Comparison of ENCODE assay signal across 10 cellular contexts in the genomic region with DNA sequence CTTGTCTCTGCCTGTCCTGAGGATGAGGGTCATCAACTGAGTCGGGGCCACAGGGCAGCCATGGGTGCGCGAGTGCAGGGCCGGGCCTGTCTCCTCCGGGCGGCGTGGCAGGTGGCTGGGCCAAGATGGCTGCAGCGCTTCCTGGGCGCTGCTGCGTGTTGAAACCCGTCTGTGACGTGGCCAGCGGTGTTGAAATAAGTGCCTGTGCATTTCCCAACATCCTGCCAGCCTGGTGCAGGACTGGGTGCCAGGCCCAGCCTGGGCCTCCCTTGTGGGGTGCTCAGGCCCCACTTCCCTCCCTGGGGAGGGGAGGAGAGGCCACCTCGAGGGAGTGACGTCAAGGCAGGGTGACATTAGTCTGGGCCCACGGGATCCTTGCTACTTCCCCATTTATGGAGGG. TPM values are rescaled to one million over a fixed set of nuclear protein-coding genes. Genes with fewer than 3 reads are reported as not detected.
DNase-seq lines count a peak whose midpoint lies in the region; ATAC-seq and TF ChIP-seq lines count a peak whose summit lies in the region.
"Had no signal": no experiment of that assay in that cellular context is flagged by ENCODE, and none has a peak within 500 bp of the region (broad histone marks: within the 10 kb centered on the region; RNA-seq: fewer than 3 reads in every experiment).

No MANE protein-coding gene starts in this region.

- no peaks in the 10 kb centered on the region for H3K9me3 ChIP-seq in BLaER1
- H3K9me3 ChIP-seq in ascending aorta = no peaks in the 10 kb centered on the region
- no peaks in the 10 kb centered on the region for H3K9me3 ChIP-seq in prostate gland

- DNase-seq in ascending aorta (ENCODE audit: low spot score in 2 of 2) (peak; percentile 52 to 85), left cardiac atrium (peak; percentile 74), prostate gland (ENCODE audit: low spot score) (peak; percentile 83), NOMO-1 treated with dmso at 0.1 percent for 144 hours (lab: John Stamatoyannopoulos, UW; ENCODE audit: unreplicated experiment) (no peak), KBM-7 (no peak)
- DNase-seq in activated CD4-positive, alpha-beta T cell treated with anti-CD3 and anti-CD28 coated beads, Interleukin-2, amount 10 ng/mL, durations not matched to agents 24 days and 14 days = no peak
- DNase-seq: cortex of kidney had no signal

- 0 out of 2 replicates have a peak overlapping the region, but pooled peaks have one; percentile 15 for H3K9ac ChIP-seq in BLaER1

- in situ Hi-C loops in KBM-7 (cut with MboI; ENCODE audit: low pct_unique_long_range_greater_than_20kb, low sequenced_read_pairs) = no loop called here

- H3K9me3 Mint-ChIP-seq in activated CD4-positive, alpha-beta T cell treated with anti-CD3 and anti-CD28 coated beads, Interleukin-2, amount 10 ng/mL, durations not matched to agents 24 days and 14 days = no peaks in the 10 kb centered on the region
- H3K9me3 Mint-ChIP-seq: activated T-helper 17 cell treated with anti-CD3 and anti-CD28 coated beads, Interleukin-2, amount 50 U/mL, for 72 hours had no signal

- H3K4me1 ChIP-seq in BLaER1 (peaks cover 92% of the 10 kb centered on the region), ascending aorta (peaks cover 27 to 62% of the 10 kb centered on the region in 2 donors), prostate gland (replicated peaks) (peaks cover 67% of the 10 kb centered on the region)

- peaks cover 3% of the 10 kb centered on the region for H3K27me3 Mint-ChIP-seq in activated CD4-positive, alpha-beta T cell treated with anti-CD3 and anti-CD28 coated beads, Interleukin-2, amount 10 ng/mL, durations not matched to agents 24 days and 14 days
- H3K27me3 Mint-ChIP-seq: activated T-helper 17 cell treated with anti-CD3 and anti-CD28 coated beads, Interleukin-2, amount 50 U/mL, for 72 hours had no signal

- no peak overlapping the region for H3K27ac Mint-ChIP-seq in activated CD4-positive, alpha-beta T cell treated with anti-CD3 and anti-CD28 coated beads, Interleukin-2, amount 10 ng/mL, durations not matched to agents 24 days and 14 days

- 0 out of 2 replicates have a peak overlapping the region, but pooled peaks have one; percentile 46 for H3K27ac ChIP-seq in BLaER1
- H3K27ac ChIP-seq in ascending aorta = peak overlapping the region; percentile 43 to 70
- H3K27ac ChIP-seq in prostate gland = peak overlapping the region; percentile 79 to 87

- intact Hi-C loops in ascending aorta (cut with DNase I) = no loop called here
- intact Hi-C loops in left cardiac atrium (cut with DNase I) = no loop called here
- intact Hi-C loops in prostate gland (cut with DNase I) = no loop called here
- intact Hi-C loops in activated CD4-positive, alpha-beta T cell treated with anti-CD3 and anti-CD28 coated beads, Interleukin-2, amount 10 ng/mL, durations not matched to agents 24 days and 14 days (cut with micrococcal nuclease) = no loop called here

- peak; percentile 53 for TF ChIP-seq POLR2A in prostate gland (IDR thresholded peaks at IDR 0.05)

- peaks cover 98% of the 10 kb centered on the region for H4K20me1 ChIP-seq in BLaER1

- H3K4me3 Mint-ChIP-seq in activated CD4-positive, alpha-beta T cell treated with anti-CD3 and anti-CD28 coated beads, Interleukin-2, amount 10 ng/mL, durations not matched to agents 24 days and 14 days = no peak overlapping the region
- H3K4me3 Mint-ChIP-seq: activated T-helper 17 cell treated with anti-CD3 and anti-CD28 coated beads, Interleukin-2, amount 50 U/mL, for 72 hours had no signal

- no peaks in the 10 kb centered on the region for H3K27me3 ChIP-seq in BLaER1
- no peaks in the 10 kb centered on the region for H3K27me3 ChIP-seq in ascending aorta
- no peaks in the 10 kb centered on the region for H3K27me3 ChIP-seq in prostate gland (replicated peaks; ENCODE audit: insufficient read depth)

- ATAC-seq in left cardiac atrium (peak; percentile 29 to 38), GM18867 (IDR thresholded peaks at IDR 0.05; ENCODE audit: unreplicated experiment) (no peak)
- ATAC-seq: activated T-helper 17 cell treated with anti-CD3 and anti-CD28 coated beads, Interleukin-2, amount 50 U/mL, for 72 hours had no signal

- no peaks in the 10 kb centered on the region for H3K36me3 Mint-ChIP-seq in activated CD4-positive, alpha-beta T cell treated with anti-CD3 and anti-CD28 coated beads, Interleukin-2, amount 10 ng/mL, durations not matched to agents 24 days and 14 days (ENCODE audit: low read depth)

- no peak overlapping the region for H3K4me3 ChIP-seq in BLaER1
- H3K4me3 ChIP-seq in ascending aorta = no peak overlapping the region
- no peak overlapping the region for H3K4me3 ChIP-seq in prostate gland

- H3K36me3 ChIP-seq in BLaER1 = peaks cover under 1% of the 10 kb centered on the region; the same call in 1 of the 2 replicates
- no peaks in the 10 kb centered on the region for H3K36me3 ChIP-seq in ascending aorta
- H3K36me3 ChIP-seq in prostate gland = no peaks in the 10 kb centered on the region

- TF ChIP-seq CTCF in ascending aorta (IDR thresholded peaks at IDR 0.05) = no peak
- TF ChIP-seq CTCF in prostate gland (IDR thresholded peaks at IDR 0.05) = no peak

- H3K4me2 ChIP-seq in BLaER1 = peak overlapping the region; percentile 51

- no peaks in the 10 kb centered on the region for H3K4me1 Mint-ChIP-seq in activated CD4-positive, alpha-beta T cell treated with anti-CD3 and anti-CD28 coated beads, Interleukin-2, amount 10 ng/mL, durations not matched to agents 24 days and 14 days

- WGBS in prostate gland = 47% methylated on average over 16 of the region's 16 CpGs

RNA-seq across cellular contexts. Expression of gene RXRA, which starts 45.5 kb away (rescaled TPM):
- 64.1 TPM for total RNA-seq in ascending aorta
- 10 to 100 TPM; 41.6 to 67.7 TPM for total RNA-seq in left cardiac atrium
- 10 to 100 TPM; 69.5 to 84.1 TPM for total RNA-seq in prostate gland
- 4.0 and 4.8 TPM in 2 replicates for total RNA-seq in activated CD4-positive, alpha-beta T cell treated with anti-CD3 and anti-CD28 coated beads, Interleukin-2, amount 10 ng/mL, durations not matched to agents 24 days and 14 days

Comparison
In these comparisons a context has a peak if more than half of its experiments do, and no peak if none do; other contexts are left out.
1. DNase-seq: peak in ascending aorta (2 of 2), left cardiac atrium (single experiment) and prostate gland (single experiment); none in NOMO-1 treated with dmso at 0.1 percent for 144 hours (single experiment), activated CD4-positive, alpha-beta T cell treated with anti-CD3 and anti-CD28 coated beads, Interleukin-2, amount 10 ng/mL, durations not matched to agents 24 days and 14 days (single experiment) and KBM-7 (single experiment).
2. Peak in every context shown above with its lines, with median percentiles within 50 percentile points of each other: H3K27ac ChIP-seq.